ENCODE assay signal across 13 cellular contexts in the genomic region with DNA sequence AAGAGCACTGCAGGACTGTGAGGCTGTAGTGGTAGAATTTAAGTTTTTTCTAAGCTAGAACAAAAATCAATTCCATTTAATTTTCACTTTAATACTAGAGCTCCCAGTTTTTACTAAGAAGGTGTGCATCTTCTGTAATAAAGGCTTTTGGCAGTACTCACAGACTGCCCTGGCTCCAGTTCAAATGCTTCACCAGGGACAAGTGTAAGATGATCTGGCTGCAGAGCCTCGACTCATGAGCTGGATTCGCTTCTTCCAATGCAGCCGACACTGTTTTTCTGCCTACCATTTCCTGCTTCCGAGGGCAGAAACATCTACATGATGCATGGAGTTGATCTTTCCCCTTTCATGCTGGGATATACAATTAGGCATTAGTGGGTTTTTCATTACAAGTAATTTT.
DNase-seq lines count a peak whose midpoint lies in the region.
"Had no signal": no experiment of that assay in that cellular context is flagged by ENCODE, and none has a peak within 500 bp of the region (broad histone marks: within the 10 kb centered on the region; RNA-seq: fewer than 3 reads in every experiment).

No MANE protein-coding gene starts in this region.

- H3K9me3 ChIP-seq in adipocyte (ENCODE audit: control insufficient read depth, low read length), result no peaks in the 10 kb centered on the region
- H3K9me3 ChIP-seq: BLaER1 treated with 17β-estradiol and CSF1 and Interleukin-3, amounts not matched to agents 10 nM and 100 nM had no signal

- H3K36me3 ChIP-seq in adipocyte (ENCODE audit: control insufficient read depth, insufficient read depth, low read length, severe bottlenecking), result peaks cover 29% of the 10 kb centered on the region

- H3K27me3 ChIP-seq in adipocyte (replicated peaks; ENCODE audit: control insufficient read depth, insufficient read depth, low read length), result no peaks in the 10 kb centered on the region
- H3K27me3 ChIP-seq: BLaER1 treated with 17β-estradiol and CSF1 and Interleukin-3, amounts not matched to agents 10 nM and 100 nM had no signal

- DNase-seq in AG20443 (ENCODE audit: low spot score), result peak; percentile 35
- DNase-seq in NCI-H1092 treated with DMSO at 0.1 percent for 48 hours (lab: John Stamatoyannopoulos, UW), result peak; percentile 84
- peak; percentile 87 for DNase-seq in adipocyte (ENCODE audit: low read depth)
- peak; percentile 33 for DNase-seq in kidney tubule cell (ENCODE audit: low spot score)
- DNase-seq in amygdala (lab: John Stamatoyannopoulos, UW), result no peak
- DNase-seq in glomerular visceral epithelial cell (ENCODE audit: extremely low spot score), result no peak
- no peak for DNase-seq in occipital lobe (lab: John Stamatoyannopoulos, UW)
- no peak for DNase-seq in activated gamma-delta T cell treated with Interleukin-2 at 50 U/mL for 16 hours
- DNase-seq: activated CD4-positive, alpha-beta memory T cell treated with anti-CD3 and anti-CD28 coated beads for 36 hours; stimulated activated CD4-positive, alpha-beta T cell treated with anti-CD3 and anti-CD28 coated beads, Interleukin-12 subunit alpha, Interleukin-12 subunit beta, amount 100 ng/mL, for 4 hours; stimulated activated naive CD8-positive, alpha-beta T cell treated with anti-CD3 and anti-CD28 coated beads, Interleukin-15, amount 100 ng/mL, for 72 hours had no signal

- no peak overlapping the region for H3K9ac ChIP-seq in adipocyte (ENCODE audit: low read length)
- H3K9ac ChIP-seq: BLaER1 treated with 17β-estradiol and CSF1 and Interleukin-3, amounts not matched to agents 10 nM and 100 nM had no signal

- H3K4me1 ChIP-seq in adipocyte (ENCODE audit: control insufficient read depth, insufficient read depth, low read length), result peaks cover 41% of the 10 kb centered on the region

- H3K4me3 ChIP-seq in adipocyte (ENCODE audit: low read length), result no peak overlapping the region
- H3K4me3 ChIP-seq: BLaER1 treated with 17β-estradiol and CSF1 and Interleukin-3, amounts not matched to agents 10 nM and 100 nM; lung had no signal

Comparison
In these comparisons a context has a peak if more than half of its experiments do, and no peak if none do; other contexts are left out.
1. DNase-seq: peak in AG20443 (single experiment), NCI-H1092 treated with DMSO at 0.1 percent for 48 hours (single experiment), adipocyte (single experiment) and kidney tubule cell (single experiment); none in amygdala (0 of 56), glomerular visceral epithelial cell (single experiment), occipital lobe (single experiment) and activated gamma-delta T cell treated with Interleukin-2 at 50 U/mL for 16 hours (single experiment).